8 cellular contexts compared by ENCODE assay signal in the genomic region with DNA sequence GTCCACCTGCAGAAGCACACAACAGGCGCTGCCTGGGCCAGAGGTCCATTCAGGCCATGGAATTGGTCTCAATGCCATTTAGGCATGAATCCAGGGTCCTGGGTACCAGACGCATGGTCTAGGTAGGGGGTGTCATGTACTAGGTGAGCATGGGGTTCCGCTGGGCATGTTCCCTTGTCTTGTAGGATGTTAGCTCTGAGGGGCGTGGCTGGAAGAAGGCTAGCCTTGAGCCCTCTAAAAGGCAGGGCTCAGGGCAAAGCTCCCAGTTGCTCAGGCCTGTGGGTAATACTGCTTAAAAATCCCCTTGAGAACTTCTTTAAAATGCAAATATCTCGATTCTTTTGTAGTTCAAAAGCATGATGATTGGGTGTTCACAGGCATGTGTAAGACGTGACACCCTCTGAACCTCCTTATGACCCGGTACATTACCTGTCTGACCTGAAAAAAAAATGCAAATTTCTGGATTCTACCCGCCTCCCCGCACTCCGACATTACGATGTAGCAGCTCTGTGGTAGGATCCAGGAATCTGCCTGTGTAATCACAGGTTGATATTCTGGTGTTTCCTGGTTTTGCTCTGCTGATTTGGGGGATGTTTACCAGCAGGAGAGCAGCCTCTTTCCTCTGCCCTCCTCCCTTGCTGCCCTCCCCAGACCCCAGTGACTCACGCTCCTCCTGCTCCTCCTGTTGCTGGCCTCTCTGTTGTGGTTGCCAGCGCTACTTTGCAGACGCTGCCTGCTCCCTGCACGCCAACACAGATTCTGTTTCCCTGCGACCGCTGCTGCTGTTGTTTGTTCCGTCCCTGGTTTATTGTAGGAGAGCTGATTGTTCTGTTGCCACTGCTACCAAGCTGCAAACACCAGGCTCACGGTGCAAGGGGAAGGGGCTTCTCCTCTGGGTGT. TPM values are rescaled to one million over a fixed set of nuclear protein-coding genes. Genes with fewer than 3 reads are reported as not detected.
A peak's percentile ranks its signal among the peaks of the same experiment; 100 is the strongest.
DNase-seq lines count a peak whose midpoint lies in the region; ATAC-seq, FAIRE-seq and TF ChIP-seq lines count a peak whose summit lies in the region.

No MANE protein-coding gene starts in this region.

- H3K27me3 Mint-ChIP-seq in endodermal cell (ENCODE audit: insufficient read depth), result no peaks in the 10 kb centered on the region

- H3K9me3 Mint-ChIP-seq in endodermal cell, result no peaks in the 10 kb centered on the region

- 37 to 44% methylated on average over 16 to 19 of the region's 19 CpGs for WGBS in endodermal cell (ENCODE audit: insufficient coverage in 1 of 2, insufficient read length in 1 of 2), 2 experiments

- peak overlapping the region; percentile 85 for H3K27ac ChIP-seq in endodermal cell (ENCODE audit: low read depth, low read length)

- H3K36me3 ChIP-seq in endodermal cell (ENCODE audit: control insufficient read depth, insufficient read depth, low read length) (no peaks in the 10 kb centered on the region), mucosa of descending colon (ENCODE audit: low read depth) (no peaks in the 10 kb centered on the region)

- peak; percentile 86 for DNase-seq in GM12865 (ENCODE audit: low read depth)
- peak; percentile 88 for DNase-seq in H54 (ENCODE audit: insufficient read length, low spot score)
- peak; percentile 73 for DNase-seq in MV-4-11 (lab: John Stamatoyannopoulos, UW)
- DNase-seq in activated CD8-positive, alpha-beta memory T cell treated with anti-CD3 and anti-CD28 coated beads for 4 hours (ENCODE audit: low read depth in 2 of 2), result peak; percentile 32 to 60
- DNase-seq in endodermal cell, result peak; percentile 89
- peak; percentile 57 to 81 (median 69) for DNase-seq in mucosa of descending colon
- DNase-seq in stimulated activated CD8-positive, alpha-beta memory T cell treated with anti-CD3 and anti-CD28 coated beads, Interleukin-2, amount 100 ng/mL, for 1 hour (ENCODE audit: low read depth in 2 of 2), result peak; percentile 38 to 56
- DNase-seq in SHP77 treated with DMSO at 0.1 percent for 48 hours (lab: John Stamatoyannopoulos, UW), result no peak

- H3K27me3 ChIP-seq in endodermal cell (ENCODE audit: control insufficient read depth, insufficient read depth, low read length, poor library complexity, severe bottlenecking), result no peaks in the 10 kb centered on the region

- no peaks in the 10 kb centered on the region for H3K36me3 Mint-ChIP-seq in endodermal cell (ENCODE audit: low read depth)

- peaks cover 12% of the 10 kb centered on the region for H3K4me1 Mint-ChIP-seq in endodermal cell

- H3K27ac Mint-ChIP-seq in endodermal cell, result peak overlapping the region; percentile 87

- ATAC-seq in mucosa of descending colon, result peak; percentile 88

- peak; percentile 97 for FAIRE-seq in H54 (lab: Jason Lieb, UNC)

- H3K9ac ChIP-seq in endodermal cell (ENCODE audit: extremely low read depth, low read length, poor library complexity, severe bottlenecking), result peak overlapping the region; percentile 37

- H3K4me3 Mint-ChIP-seq in endodermal cell, result peak overlapping the region; percentile 41

- intact Hi-C loops in mucosa of descending colon (cut with DNase I, micrococcal nuclease), result no loop called here

- no peak for TF ChIP-seq CTCF in GM12865 (IDR thresholded peaks at IDR 0.05; ENCODE audit: insufficient read depth, low read depth, low read length, missing control alignments)
- no peak for TF ChIP-seq CTCF in endodermal cell (conservative IDR thresholded peaks at IDR 0.05)
- no peak for TF ChIP-seq CTCF in mucosa of descending colon (IDR thresholded peaks at IDR 0.05)

- H3K9me3 ChIP-seq in endodermal cell (ENCODE audit: control insufficient read depth, low read length) (no peaks in the 10 kb centered on the region), mucosa of descending colon (no peaks in the 10 kb centered on the region)

- H3K4me3 ChIP-seq in GM12865 (ENCODE audit: low read depth, low read length) (peak overlapping the region; percentile 47), endodermal cell (ENCODE audit: low read length) (peak overlapping the region; percentile 21), mucosa of descending colon (no peak overlapping the region)

- H3K4me1 ChIP-seq in endodermal cell (ENCODE audit: control insufficient read depth, insufficient read depth, low read length), result no peaks in the 10 kb centered on the region
- H3K4me1 ChIP-seq in mucosa of descending colon (ENCODE audit: low read depth), result peaks cover 15% of the 10 kb centered on the region

- TF ChIP-seq POLR2A in H54 (IDR thresholded peaks at IDR 0.05; ENCODE audit: low read depth, low read length), result peak; percentile 47; the same call in 1 of the 2 replicates

RNA-seq across cellular contexts. Expression of gene TMC1, which starts 5.7 kb away (rescaled TPM):
- total RNA-seq in endodermal cell, result under 1 TPM in 1 of 2 donors, not detected in 1; 0.09 TPM
- not detected for polyA plus RNA-seq in endodermal cell (2013, experiment 1 of 2)
- polyA plus RNA-seq in endodermal cell (2013, experiment 2 of 2), result not detected
- under 1 TPM; 0.17 to 0.77 (median 0.19) TPM for total RNA-seq in mucosa of descending colon
